In the genomic region with DNA sequence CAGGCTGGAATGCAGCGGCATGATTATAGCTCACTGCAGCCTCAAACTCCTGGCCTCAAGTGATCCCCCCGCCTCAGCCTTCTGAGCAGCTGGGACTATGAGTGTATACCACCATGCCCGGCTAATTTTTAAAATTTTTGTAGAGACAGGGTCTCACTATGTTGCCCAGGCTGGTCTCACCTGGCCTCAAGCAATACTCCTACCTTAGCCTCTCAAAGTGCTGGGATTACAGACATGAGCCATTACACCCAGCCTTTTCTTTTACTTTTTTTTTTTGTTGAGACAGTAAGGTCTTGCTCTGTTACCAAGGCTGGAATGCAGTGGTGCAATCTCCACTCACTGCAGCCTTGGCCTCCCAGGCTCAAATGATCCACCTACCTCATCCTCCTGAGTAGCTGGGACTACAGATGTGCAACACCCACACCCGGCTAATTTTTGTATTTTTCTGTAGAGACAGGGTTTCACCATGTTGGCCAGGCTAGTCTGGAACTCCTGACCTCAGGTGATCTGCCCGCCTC, we compare ENCODE assay signal across 7 cellular contexts.
DNase-seq lines count a peak whose midpoint lies in the region; ATAC-seq and TF ChIP-seq lines count a peak whose summit lies in the region.
"Not testable (repeated sequence)": the region's sequence is repeated elsewhere in the genome, so short reads cannot be mapped to it uniquely, and the experiment has no call there.

No MANE protein-coding gene starts in this region.

- not testable (repeated sequence) for DNase-seq in OCI-LY7 (ENCODE audit: low spot score); activated B cell treated with CpG ODN at 0.5 μM for 24 hours; memory B cell (ENCODE audit: low spot score in 2 of 2); naive B cell
- peak; percentile 73 for DNase-seq in amniotic epithelial cell (ENCODE audit: low read depth)
- DNase-seq in trophoblast cell, result peak; percentile 87 to 88

- H2BK120ac ChIP-seq in trophoblast cell (ENCODE audit: insufficient read depth, low read length, poor library complexity), result not testable (repeated sequence)

- POLR2A ChIA-PET in OCI-LY7 (lab: Charles Lee), result not testable (repeated sequence)
- POLR2A ChIA-PET in activated B cell treated with CpG ODN at 0.5 μM for 24 hours (lab: Charles Lee), result interaction anchor here (0.6 kb wide), 1 partner anchor 176 kb away, joined by 3 read pairs; no protein-coding TSS in a partner anchor

- H3F3A ChIP-seq in DOHH2 (ENCODE audit: control insufficient read depth, insufficient read depth), result not testable (repeated sequence)

- not testable (repeated sequence) for H3K9ac ChIP-seq in trophoblast cell (ENCODE audit: low read length)

- H3K4me2 ChIP-seq in DOHH2 (ENCODE audit: low read length) (peak overlapping the region; percentile 43), OCI-LY7 (ENCODE audit: low read length) (peak overlapping the region; percentile 44)
- H3K4me2 ChIP-seq in trophoblast cell (ENCODE audit: low read length), result not testable (repeated sequence)

- not testable (repeated sequence) for H3K79me2 ChIP-seq in DOHH2 (ENCODE audit: control insufficient read depth, low read length); OCI-LY7 (ENCODE audit: insufficient read depth, low read depth, low read length); trophoblast cell (ENCODE audit: control insufficient read depth, insufficient read depth, low read length, poor library complexity)

- H3K9me3 ChIP-seq in DOHH2 (ENCODE audit: control insufficient read depth, insufficient read depth, low read length); OCI-LY7 (ENCODE audit: low read length); trophoblast cell (ENCODE audit: insufficient read depth, low read depth, low read length): not testable (repeated sequence)

- H3K4me1 ChIP-seq in DOHH2 (ENCODE audit: control insufficient read depth, low read length), result peaks cover 32% of the 10 kb centered on the region
- peaks cover 32% of the 10 kb centered on the region for H3K4me1 ChIP-seq in OCI-LY7 (ENCODE audit: insufficient read depth, low read length, poor library complexity, severe bottlenecking)
- not testable (repeated sequence) for H3K4me1 ChIP-seq in trophoblast cell (ENCODE audit: control insufficient read depth in 1 of 2, insufficient read depth in 2 of 2, low read length in 2 of 2)

- not testable (repeated sequence) for H3K9me2 ChIP-seq in DOHH2 (replicated peaks; ENCODE audit: control insufficient read depth, low read length); OCI-LY7 (ENCODE audit: insufficient read depth, low read length)

- H3K27ac ChIP-seq in DOHH2 (ENCODE audit: low read depth, low read length) (peak overlapping the region; percentile 71), OCI-LY7 (ENCODE audit: low read depth, low read length, poor library complexity, severe bottlenecking) (peak overlapping the region; percentile 84)
- H3K27ac ChIP-seq in trophoblast cell (ENCODE audit: low read depth, low read length), result not testable (repeated sequence)

- H2BK12ac ChIP-seq in trophoblast cell (ENCODE audit: low read length), result not testable (repeated sequence)

- H4K91ac ChIP-seq in trophoblast cell (ENCODE audit: low read depth, low read length), result not testable (repeated sequence)

- H3K27me3 Mint-ChIP-seq in activated B cell treated with CpG ODN at 0.5 μM for 24 hours, memory B cell, naive B cell: not testable (repeated sequence)

- H3K14ac ChIP-seq in trophoblast cell (ENCODE audit: low read length), result not testable (repeated sequence)

- not testable (repeated sequence) for H2AK5ac ChIP-seq in trophoblast cell (ENCODE audit: low read length)

- not testable (repeated sequence) for H2BK5ac ChIP-seq in trophoblast cell (ENCODE audit: low read depth, low read length, poor library complexity)

- not testable (repeated sequence) for H4K8ac ChIP-seq in trophoblast cell (ENCODE audit: low read depth, low read length)

- H3K4ac ChIP-seq in trophoblast cell (ENCODE audit: low read depth, low read length), result not testable (repeated sequence)

- H3K18ac ChIP-seq in trophoblast cell (ENCODE audit: low read length), result not testable (repeated sequence)

- not testable (repeated sequence) for H3K9me3 Mint-ChIP-seq in activated B cell treated with CpG ODN at 0.5 μM for 24 hours, memory B cell
- H3K9me3 Mint-ChIP-seq in naive B cell, result peaks cover 0 to 10% (median 6%) of the 10 kb centered on the region in 7 donors

- H4K12ac ChIP-seq in trophoblast cell (ENCODE audit: low read depth, low read length), result not testable (repeated sequence)

- H3K36me3 ChIP-seq in DOHH2 (ENCODE audit: control insufficient read depth, low read length); OCI-LY7 (ENCODE audit: insufficient read depth, low read length); trophoblast cell (ENCODE audit: control insufficient read depth in 1 of 2, insufficient read depth in 2 of 2, low read length in 2 of 2): not testable (repeated sequence)

- peak overlapping the region; percentile 71 for H3K27ac Mint-ChIP-seq in activated B cell treated with CpG ODN at 0.5 μM for 24 hours
- H3K27ac Mint-ChIP-seq in memory B cell, result peak overlapping the region; percentile 90
- peak overlapping the region in 5 of 6 donors; percentile 64 to 84 (median 69) for H3K27ac Mint-ChIP-seq in naive B cell

- not testable (repeated sequence) for H4K20me1 ChIP-seq in DOHH2 (ENCODE audit: control insufficient read depth, insufficient read depth, low read depth, low read length); OCI-LY7 (ENCODE audit: insufficient read depth, low read length)

- not testable (repeated sequence) for H3K36me3 Mint-ChIP-seq in activated B cell treated with CpG ODN at 0.5 μM for 24 hours (ENCODE audit: low read depth); memory B cell; naive B cell

- CTCF ChIA-PET in OCI-LY7 (lab: Charles Lee; ENCODE audit: unreplicated experiment); activated B cell treated with CpG ODN at 0.5 μM for 24 hours (lab: Charles Lee): not testable (repeated sequence)

- intact Hi-C loops in OCI-LY7 (cut with micrococcal nuclease; ENCODE audit: unreplicated experiment); activated B cell treated with CpG ODN at 0.5 μM for 24 hours (cut with micrococcal nuclease): not testable (repeated sequence)

- not testable (repeated sequence) for H3K79me1 ChIP-seq in trophoblast cell (ENCODE audit: low read length)

- not testable (repeated sequence) for H3K23ac ChIP-seq in trophoblast cell (ENCODE audit: low read length)

- no CpG with 5 or more reads among the region's 5 CpGs for WGBS in trophoblast cell (ENCODE audit: extremely low coverage, insufficient coverage, insufficient read length)

- H2AFZ ChIP-seq in OCI-LY7 (ENCODE audit: low read length), result peak overlapping the region; percentile 79
- H2AFZ ChIP-seq in trophoblast cell (ENCODE audit: insufficient read depth, low read length, poor library complexity), result not testable (repeated sequence)

- not testable (repeated sequence) for H3K4me3 Mint-ChIP-seq in activated B cell treated with CpG ODN at 0.5 μM for 24 hours, memory B cell
- peak overlapping the region in 1 of 8 donors; percentile 59 for H3K4me3 Mint-ChIP-seq in naive B cell

- H3K4me3 ChIP-seq in DOHH2 (ENCODE audit: low read length); OCI-LY7 (ENCODE audit: low read depth, low read length, poor library complexity, severe bottlenecking); trophoblast cell (ENCODE audit: low read depth, low read length): not testable (repeated sequence)

- not testable (repeated sequence) for BruUV-seq in OCI-LY7 (replicated peaks; lab: Mats Ljungman, UMichigan)

- ATAC-seq in activated B cell treated with CpG ODN at 0.5 μM for 24 hours (ENCODE audit: low read depth); memory B cell (ENCODE audit: low read depth); naive B cell (ENCODE audit: low read depth in 2 of 2): not testable (repeated sequence)

- not testable (repeated sequence) for TF ChIP-seq CTCF in DOHH2 (IDR thresholded peaks at IDR 0.05; ENCODE audit: low read depth, low read length, poor library complexity, severe bottlenecking); OCI-LY7 (conservative IDR thresholded peaks at IDR 0.05; ENCODE audit: low read length); activated B cell treated with CpG ODN at 0.5 μM for 24 hours (IDR thresholded peaks at IDR 0.05)

- H3K27me3 ChIP-seq in DOHH2 (ENCODE audit: control insufficient read depth, low read length); trophoblast cell (ENCODE audit: insufficient read depth, low read length): not testable (repeated sequence)

- peaks cover 29% of the 10 kb centered on the region for H3K4me1 Mint-ChIP-seq in activated B cell treated with CpG ODN at 0.5 μM for 24 hours
- H3K4me1 Mint-ChIP-seq in memory B cell, result peaks cover 15% of the 10 kb centered on the region
- H3K4me1 Mint-ChIP-seq in naive B cell, result peaks cover 7 to 25% (median 22%) of the 10 kb centered on the region in 3 donors
